1 cellular context compared by ENCODE assay signal in genomic region chr17:68318103-68318991, GRCh38.
TF ChIP-seq lines count a peak whose summit lies in the region.

No MANE protein-coding gene starts in this region.

TF ChIP-seq in HepG2, 621 proteins besides CTCF, POLR2A, EP300 and RAD21 (continued from another document):
- TF ChIP-seq, protein P1, sequence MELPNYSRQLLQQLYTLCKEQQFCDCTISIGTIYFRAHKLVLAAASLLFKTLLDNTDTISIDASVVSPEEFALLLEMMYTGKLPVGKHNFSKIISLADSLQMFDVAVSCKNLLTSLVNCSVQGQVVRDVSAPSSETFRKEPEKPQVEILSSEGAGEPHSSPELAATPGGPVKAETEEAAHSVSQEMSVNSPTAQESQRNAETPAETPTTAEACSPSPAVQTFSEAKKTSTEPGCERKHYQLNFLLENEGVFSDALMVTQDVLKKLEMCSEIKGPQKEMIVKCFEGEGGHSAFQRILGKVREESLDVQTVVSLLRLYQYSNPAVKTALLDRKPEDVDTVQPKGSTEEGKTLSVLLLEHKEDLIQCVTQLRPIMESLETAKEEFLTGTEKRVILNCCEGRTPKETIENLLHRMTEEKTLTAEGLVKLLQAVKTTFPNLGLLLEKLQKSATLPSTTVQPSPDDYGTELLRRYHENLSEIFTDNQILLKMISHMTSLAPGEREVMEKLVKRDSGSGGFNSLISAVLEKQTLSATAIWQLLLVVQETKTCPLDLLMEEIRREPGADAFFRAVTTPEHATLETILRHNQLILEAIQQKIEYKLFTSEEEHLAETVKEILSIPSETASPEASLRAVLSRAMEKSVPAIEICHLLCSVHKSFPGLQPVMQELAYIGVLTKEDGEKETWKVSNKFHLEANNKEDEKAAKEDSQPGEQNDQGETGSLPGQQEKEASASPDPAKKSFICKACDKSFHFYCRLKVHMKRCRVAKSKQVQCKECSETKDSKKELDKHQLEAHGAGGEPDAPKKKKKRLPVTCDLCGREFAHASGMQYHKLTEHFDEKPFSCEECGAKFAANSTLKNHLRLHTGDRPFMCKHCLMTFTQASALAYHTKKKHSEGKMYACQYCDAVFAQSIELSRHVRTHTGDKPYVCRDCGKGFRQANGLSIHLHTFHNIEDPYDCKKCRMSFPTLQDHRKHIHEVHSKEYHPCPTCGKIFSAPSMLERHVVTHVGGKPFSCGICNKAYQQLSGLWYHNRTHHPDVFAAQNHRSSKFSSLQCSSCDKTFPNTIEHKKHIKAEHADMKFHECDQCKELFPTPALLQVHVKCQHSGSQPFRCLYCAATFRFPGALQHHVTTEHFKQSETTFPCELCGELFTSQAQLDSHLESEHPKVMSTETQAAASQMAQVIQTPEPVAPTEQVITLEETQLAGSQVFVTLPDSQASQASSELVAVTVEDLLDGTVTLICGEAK (IDR thresholded peaks at IDR 0.05), result no peak
- TF ChIP-seq, protein P1 (CRISPR knock-in tag; IDR thresholded peaks at IDR 0.05), result no peak
- TF ChIP-seq IKZF5 (CRISPR knock-in tag; IDR thresholded peaks at IDR 0.05) (peak; percentile 85), ZGPAT (CRISPR knock-in tag; IDR thresholded peaks at IDR 0.05) (peak; percentile 73), ARID4A (CRISPR knock-in tag; IDR thresholded peaks at IDR 0.05; ENCODE audit: borderline replicate concordance) (peak; percentile 47; the same call in 1 of the 2 replicates), ZNF3 (CRISPR knock-in tag; IDR thresholded peaks at IDR 0.05) (no peak), RARA (CRISPR knock-in tag; IDR thresholded peaks at IDR 0.05) (peak; percentile 87), ADNP (CRISPR knock-in tag; IDR thresholded peaks at IDR 0.05) (no peak), KDM3A (CRISPR knock-in tag; IDR thresholded peaks at IDR 0.05; ENCODE audit: low read depth) (peak; percentile 39; the same call in 1 of the 2 replicates), ESRRA (CRISPR knock-in tag; IDR thresholded peaks at IDR 0.05; ENCODE audit: low read depth) (peak; percentile 16; the same call in 1 of the 2 replicates), ZNF768 (CRISPR knock-in tag; IDR thresholded peaks at IDR 0.05) (no peak), ZBTB4 (CRISPR knock-in tag; IDR thresholded peaks at IDR 0.05; ENCODE audit: borderline replicate concordance) (no peak)
